In genomic region chr7:2202361-2202761, GRCh38 we compare ENCODE assay signal across 19 cellular contexts. TPM values are rescaled to one million over a fixed set of nuclear protein-coding genes. Genes with fewer than 3 reads are reported as not detected.
DNase-seq lines count a peak whose midpoint lies in the region; TF ChIP-seq lines count a peak whose summit lies in the region.
"Had no signal": no experiment of that assay in that cellular context is flagged by ENCODE, and none has a peak within 500 bp of the region (broad histone marks: within the 10 kb centered on the region; RNA-seq: fewer than 3 reads in every experiment).

No MANE protein-coding gene starts in this region.

- TF ChIP-seq POLR2A in erythroblast (IDR thresholded peaks at IDR 0.05; ENCODE audit: low read length): no peak

- H3K36me3 ChIP-seq in left ventricle myocardium inferior: peaks cover 22% of the 10 kb centered on the region

- peaks cover 18% of the 10 kb centered on the region for H3K4me1 ChIP-seq in left ventricle myocardium inferior

- peak; percentile 35 for DNase-seq in cardiac septum (ENCODE audit: low spot score)
- DNase-seq in left ventricle myocardium inferior: no peak
- peak in 24 of 42 donors; percentile 13 to 67 (median 38) for DNase-seq in head of caudate nucleus
- DNase-seq in pons (ENCODE audit: low spot score): peak; percentile 64
- no peak for DNase-seq in occipital lobe (lab: John Stamatoyannopoulos, UW)
- DNase-seq in GM13976 (ENCODE audit: low spot score): no peak
- DNase-seq in erythroblast (lab: John Stamatoyannopoulos, UW): no peak
- DNase-seq: activated CD4-positive, alpha-beta T cell treated with anti-CD3 and anti-CD28 coated beads, Interleukin-2, amount 10 ng/mL, durations not matched to agents 7 days and 5 days; activated naive CD8-positive, alpha-beta T cell treated with anti-CD3 and anti-CD28 coated beads, Interleukin-2, amount 50 U/mL, for 24 hours; activated T-cell treated with anti-CD3 and anti-CD28 coated beads, Interleukin-2, amount 50 U/mL, for 48 hours; central memory CD4-positive, alpha-beta T cell; Kasumi-1; naive thymus-derived CD8-positive, alpha-beta T cell; NCI-H1417; NCI-H526; PC-9; stimulated activated naive B cell treated with anti-CD40 and anti-IgM and Interleukin-4, amounts not matched to agents 10 μg/mL and 1 μg/mL and 100 μg/mL, for 72 hours had no signal

- in situ Hi-C loops in GM13976 (cut with MboI; ENCODE audit: low sequenced_read_pairs, unreplicated experiment): no loop called here

- intact Hi-C loops in cardiac septum (cut with DNase I): no loop called here
- intact Hi-C loops in left ventricle myocardium inferior (cut with micrococcal nuclease): no loop called here
- intact Hi-C loops in head of caudate nucleus (cut with DNase I): loop anchor here (10.0 kb wide), 2 partner anchors 538 to 628 kb away; partner anchors contain the start of gene PSMG3

- H3K27ac ChIP-seq in left ventricle myocardium inferior (replicated peaks): no peak overlapping the region
- H3K27ac ChIP-seq: heart left ventricle, PC-9, skin epidermis had no signal

- no peak for TF ChIP-seq CTCF in left ventricle myocardium inferior (IDR thresholded peaks at IDR 0.05; ENCODE audit: borderline replicate concordance)
- TF ChIP-seq CTCF in GM13976 (IDR thresholded peaks at IDR 0.05; ENCODE audit: borderline replicate concordance, control extremely low read depth, extremely low read depth, insufficient read depth, missing control alignments): no peak

- H3K27me3 ChIP-seq in left ventricle myocardium inferior (ENCODE audit: low read depth): no peaks in the 10 kb centered on the region
- H3K27me3 ChIP-seq: heart left ventricle had no signal

- H3K9me3 ChIP-seq in left ventricle myocardium inferior (replicated peaks): no peaks in the 10 kb centered on the region
- H3K9me3 ChIP-seq: heart left ventricle had no signal

- H3K4me3 ChIP-seq in left ventricle myocardium inferior: no peak overlapping the region
- H3K4me3 ChIP-seq: heart left ventricle, PC-9, skin epidermis had no signal

RNA-seq across cellular contexts. Expression of gene MAD1L1, which starts 30.4 kb away (rescaled TPM):
- 13.5 TPM for total RNA-seq in cardiac septum
- 16.2 TPM for total RNA-seq in left ventricle myocardium inferior
- total RNA-seq in occipital lobe: 24.2 TPM

RNA-seq across cellular contexts. Expression of gene MRM2, which starts 39.6 kb away (rescaled TPM):
- 15.6 TPM for total RNA-seq in cardiac septum
- total RNA-seq in left ventricle myocardium inferior: 19.9 TPM
- 15.0 TPM for total RNA-seq in occipital lobe

RNA-seq across cellular contexts. Expression of gene NUDT1, which starts 39.7 kb away (rescaled TPM):
- 9.6 TPM for total RNA-seq in cardiac septum
- total RNA-seq in left ventricle myocardium inferior: 12.5 TPM
- 13.7 TPM for total RNA-seq in occipital lobe

Comparison
In these comparisons a context has a peak if more than half of its experiments do, and no peak if none do; other contexts are left out.
1. DNase-seq: peak in cardiac septum (single experiment), head of caudate nucleus (24 of 42) and pons (single experiment); none in left ventricle myocardium inferior (single experiment), occipital lobe (single experiment), GM13976 (single experiment) and erythroblast (0 of 2).